In the genomic region with DNA sequence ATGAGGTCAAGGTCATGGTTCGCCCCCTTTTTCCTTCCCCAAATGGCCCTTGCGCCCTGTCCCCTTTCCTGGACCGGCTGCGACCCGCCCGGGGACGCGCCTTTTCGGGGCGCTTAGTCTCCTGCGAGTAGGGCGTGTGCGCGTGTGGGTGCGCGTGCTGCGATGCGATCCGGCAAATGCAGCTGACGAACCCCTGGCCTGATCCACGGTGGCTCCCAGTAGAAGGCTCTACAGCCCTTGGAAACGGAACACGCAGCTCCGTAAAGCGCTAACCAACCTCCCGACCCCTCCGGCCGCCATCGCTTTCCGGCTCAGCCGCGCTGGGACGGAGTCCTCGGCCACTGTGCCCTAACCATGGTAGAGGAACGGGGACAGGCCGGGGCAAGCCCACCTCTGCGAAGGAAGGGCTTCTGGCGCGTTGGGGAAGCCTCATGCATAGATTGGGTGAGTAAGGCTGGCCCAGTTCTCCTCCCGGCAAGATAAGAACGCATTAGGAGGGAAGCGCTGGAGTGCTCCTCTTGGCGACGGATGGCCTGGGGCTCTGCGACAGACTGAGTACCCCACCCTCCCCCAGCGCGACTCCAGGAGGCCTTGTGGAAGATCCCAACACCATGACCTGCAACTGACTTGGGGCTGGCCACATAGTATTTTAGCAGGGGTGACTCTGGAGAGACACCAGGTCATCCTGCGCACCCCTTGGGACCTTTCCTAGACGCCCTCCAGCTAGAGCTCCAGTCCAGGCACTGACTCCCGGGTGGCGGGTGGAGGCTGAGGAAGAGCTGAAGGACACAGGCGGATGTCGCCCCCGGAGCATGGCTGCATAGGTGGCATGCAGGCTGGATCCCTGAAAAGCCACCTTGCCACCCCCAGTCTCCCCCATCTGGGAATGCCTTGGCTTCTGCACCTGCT, we compare ENCODE assay signal across 8 cellular contexts. TPM values are rescaled to one million over a fixed set of nuclear protein-coding genes. Genes with fewer than 3 reads are reported as not detected.
A peak's percentile ranks its signal among the peaks of the same experiment; 100 is the strongest.
DNase-seq lines count a peak whose midpoint lies in the region; ATAC-seq and TF ChIP-seq lines count a peak whose summit lies in the region.

No MANE protein-coding gene starts in this region.

- WGBS in esophagus muscularis mucosa: 14% methylated on average over 38 of the region's 54 CpGs

- H3K4me1 ChIP-seq in Panc1 (ENCODE audit: control insufficient read depth, insufficient read depth, low read length): peaks cover 23% of the 10 kb centered on the region
- H3K4me1 ChIP-seq in esophagus muscularis mucosa: peaks cover 20 to 30% (median 28%) of the 10 kb centered on the region in 4 donors
- H3K4me1 ChIP-seq in neutrophil (ENCODE audit: control insufficient read depth in 1 of 2, insufficient read depth in 1 of 2, low read depth in 1 of 2, low read length in 1 of 2): peaks cover 17 to 24% of the 10 kb centered on the region in 2 experiments

- CTCF ChIA-PET in Panc1 (lab: Charles Lee): interaction anchor here (1.2 kb wide), 1 partner anchor 24 kb away, joined by 3 read pairs; no protein-coding TSS in a partner anchor

- H3K9me3 ChIP-seq in Panc1 (ENCODE audit: control insufficient read depth, insufficient read depth, low read depth, low read length): no peaks in the 10 kb centered on the region
- H3K9me3 ChIP-seq in esophagus muscularis mucosa: no peaks in the 10 kb centered on the region
- H3K9me3 ChIP-seq in neutrophil: no peaks in the 10 kb centered on the region

- in situ Hi-C loops in Panc1 (cut with HindIII; ENCODE audit: low pct_unique_long_range_greater_than_20kb, low sequenced_read_pairs): no loop called here

- BruUV-seq in Panc1 (replicated peaks; lab: Mats Ljungman, UMichigan): TSS peak; percentile 65

- no peaks in the 10 kb centered on the region; the same call in 1 of the 2 replicates for H3K36me3 ChIP-seq in Panc1 (ENCODE audit: control insufficient read depth, insufficient read depth, low read length)
- no peaks in the 10 kb centered on the region for H3K36me3 ChIP-seq in esophagus muscularis mucosa
- no peaks in the 10 kb centered on the region for H3K36me3 ChIP-seq in neutrophil

- intact Hi-C loops in Panc1 (cut with micrococcal nuclease; ENCODE audit: unreplicated experiment) (no loop called here), esophagus muscularis mucosa (cut with DNase I) (no loop called here)

- H3K27ac ChIP-seq in Panc1 (ENCODE audit: low read length) (peak overlapping the region; percentile 55), esophagus muscularis mucosa (replicated peaks in 1 of 4) (peak overlapping the region in 1 of 4 donors; percentile 3), neutrophil (no peak overlapping the region)

- TF ChIP-seq CTCF in Panc1 (IDR thresholded peaks at IDR 0.05) (no peak), esophagus muscularis mucosa (IDR thresholded peaks at IDR 0.05) (no peak), neutrophil (IDR thresholded peaks at IDR 0.05) (no peak)

- POLR2A ChIA-PET in Panc1 (lab: Charles Lee): interaction anchor here (1.3 kb wide), 1 partner anchor 17 kb away, joined by 4 read pairs; no protein-coding TSS in a partner anchor

- ATAC-seq in Panc1 (no peak), HG03457 (IDR thresholded peaks at IDR 0.05; ENCODE audit: unreplicated experiment) (no peak)

- DNase-seq in COLO668 (lab: John Stamatoyannopoulos, UW; ENCODE audit: unreplicated experiment) (peak; percentile 53), Panc1 (ENCODE audit: low read depth, low spot score) (no peak), esophagus muscularis mucosa (ENCODE audit: extremely low spot score) (no peak), OCI-M1 (lab: John Stamatoyannopoulos, UW) (no peak), NCI-H446 (lab: John Stamatoyannopoulos, UW) (no peak)
- DNase-seq in stimulated activated naive CD4-positive, alpha-beta T cell treated with Interleukin-2 at 50 U/mL for 16 hours (lab: John Stamatoyannopoulos, UW): no peak

- H3K4me3 ChIP-seq in Panc1 (ENCODE audit: low read depth in 2 of 2, low read length in 2 of 2) (peak overlapping the region; percentile 70 to 85), esophagus muscularis mucosa (peak overlapping the region; percentile 63 to 80 (median 69)), neutrophil (ENCODE audit: low read depth in 1 of 2, low read length in 1 of 2) (peak overlapping the region; percentile 53 to 69)

- TF ChIP-seq EP300 in esophagus muscularis mucosa (IDR thresholded peaks at IDR 0.05): no peak

- no peaks in the 10 kb centered on the region for H3K27me3 ChIP-seq in Panc1 (ENCODE audit: control insufficient read depth, insufficient read depth, low read length)
- H3K27me3 ChIP-seq in esophagus muscularis mucosa: peaks cover 7 to 100% (median 29%) of the 10 kb centered on the region in 4 donors
- H3K27me3 ChIP-seq in neutrophil: peaks cover 100% of the 10 kb centered on the region

- no peak for TF ChIP-seq POLR2A in esophagus muscularis mucosa (IDR thresholded peaks at IDR 0.05; ENCODE audit: low read depth)

RNA-seq across cellular contexts. Expression of gene SLC4A11, which starts 1.1 kb away (rescaled TPM):
- 144 TPM for total RNA-seq in Panc1 (2021; ENCODE audit: unreplicated experiment)
- 276 TPM for polyA plus RNA-seq in Panc1 (2012; ENCODE audit: insufficient read length)
- total RNA-seq in esophagus muscularis mucosa: under 1 TPM in 2 of 4 donors, not detected in 2; 0.11 to 0.32 TPM

RNA-seq across cellular contexts. Expression of gene ITPA, which starts 30.8 kb away (rescaled TPM):
- 107 TPM for total RNA-seq in Panc1 (2021; ENCODE audit: unreplicated experiment)
- polyA plus RNA-seq in Panc1 (2012; ENCODE audit: insufficient read length): 111 TPM
- total RNA-seq in esophagus muscularis mucosa: 10 to 100 TPM; 18.7 to 30.0 (median 27.8) TPM

RNA-seq across cellular contexts. Expression of gene DDRGK1, which starts 35.6 kb away (rescaled TPM):
- total RNA-seq in Panc1 (2021; ENCODE audit: unreplicated experiment): 65.5 TPM
- polyA plus RNA-seq in Panc1 (2012; ENCODE audit: insufficient read length): 101 TPM
- 10 to 100 TPM; 64.4 to 86.0 (median 69.7) TPM for total RNA-seq in esophagus muscularis mucosa

Comparison
In these comparisons a context has a peak if more than half of its experiments do, and no peak if none do; other contexts are left out.
1. RNA of gene SLC4A11, which starts 1.1 kb away (total RNA-seq): 144 TPM in Panc1 (single experiment); 0.11 to 0.32 TPM in esophagus muscularis mucosa; every median in the first group is over 100 times any median in the second.
2. Peak in every context shown above with its lines, with median percentiles within 50 percentile points of each other: H3K4me3 ChIP-seq.